ENCODE assay signal across 16 cellular contexts in genomic region chr1:173482683-173483082, GRCh38. TPM values are rescaled to one million over a fixed set of nuclear protein-coding genes. Genes with fewer than 3 reads are reported as not detected.
DNase-seq lines count a peak whose midpoint lies in the region; ATAC-seq, FAIRE-seq and TF ChIP-seq lines count a peak whose summit lies in the region.
"Had no signal": no experiment of that assay in that cellular context is flagged by ENCODE, and none has a peak within 500 bp of the region (broad histone marks: within the 10 kb centered on the region; RNA-seq: fewer than 3 reads in every experiment).

No MANE protein-coding gene starts in this region.

- peaks cover 35% of the 10 kb centered on the region for H3K4me1 Mint-ChIP-seq in activated CD8-positive, alpha-beta T cell treated with anti-CD3 and anti-CD28 coated beads for 36 hours (ENCODE audit: low read depth)
- H3K4me1 Mint-ChIP-seq in activated CD8-positive, alpha-beta T cell treated with anti-CD3 and anti-CD28 coated beads, Interleukin-2, amount 10 ng/mL, durations not matched to agents 7 days and 5 days (ENCODE audit: low read depth) = peaks cover 33% of the 10 kb centered on the region
- peaks cover 40% of the 10 kb centered on the region for H3K4me1 Mint-ChIP-seq in stimulated activated effector memory CD8-positive, alpha-beta T cell treated with anti-CD3 and anti-CD28 coated beads, Interleukin-12 subunit alpha, Interleukin-12 subunit beta, amount 100 ng/mL, for 72 hours

- peak overlapping the region; percentile 12 for H3K27ac Mint-ChIP-seq in activated CD8-positive, alpha-beta T cell treated with anti-CD3 and anti-CD28 coated beads for 36 hours
- no peak overlapping the region for H3K27ac Mint-ChIP-seq in activated CD8-positive, alpha-beta T cell treated with anti-CD3 and anti-CD28 coated beads, Interleukin-2, amount 10 ng/mL, durations not matched to agents 7 days and 5 days
- H3K27ac Mint-ChIP-seq in stimulated activated effector memory CD8-positive, alpha-beta T cell treated with anti-CD3 and anti-CD28 coated beads, Interleukin-12 subunit alpha, Interleukin-12 subunit beta, amount 100 ng/mL, for 72 hours = peak overlapping the region; percentile 35

- H3K27me3 Mint-ChIP-seq in activated CD8-positive, alpha-beta T cell treated with anti-CD3 and anti-CD28 coated beads for 36 hours = no peaks in the 10 kb centered on the region
- no peaks in the 10 kb centered on the region for H3K27me3 Mint-ChIP-seq in activated CD8-positive, alpha-beta T cell treated with anti-CD3 and anti-CD28 coated beads, Interleukin-2, amount 10 ng/mL, durations not matched to agents 7 days and 5 days (ENCODE audit: low read depth)
- H3K27me3 Mint-ChIP-seq: CD8-positive, alpha-beta memory T cell had no signal

- no peak overlapping the region for H3K9ac ChIP-seq in Loucy (ENCODE audit: low read depth, low read length, poor library complexity, severe bottlenecking)
- H3K9ac ChIP-seq: BLaER1, KMS-11 had no signal

- no peaks in the 10 kb centered on the region for H3F3A ChIP-seq in Loucy (ENCODE audit: low read depth)

- H3K79me2 ChIP-seq in Loucy (ENCODE audit: insufficient read depth, low read length) = peaks cover 46% of the 10 kb centered on the region

- no peak for TF ChIP-seq CTCF in activated CD8-positive, alpha-beta T cell treated with anti-CD3 and anti-CD28 coated beads for 36 hours (IDR thresholded peaks at IDR 0.05)
- no peak for TF ChIP-seq CTCF in Loucy (conservative IDR thresholded peaks at IDR 0.05; ENCODE audit: low read length)

- peaks cover 71% of the 10 kb centered on the region for H3K36me3 Mint-ChIP-seq in activated CD8-positive, alpha-beta T cell treated with anti-CD3 and anti-CD28 coated beads for 36 hours (ENCODE audit: low read depth)
- H3K36me3 Mint-ChIP-seq in activated CD8-positive, alpha-beta T cell treated with anti-CD3 and anti-CD28 coated beads, Interleukin-2, amount 10 ng/mL, durations not matched to agents 7 days and 5 days (ENCODE audit: low read depth) = peaks cover 72% of the 10 kb centered on the region
- peaks cover 80% of the 10 kb centered on the region for H3K36me3 Mint-ChIP-seq in stimulated activated effector memory CD8-positive, alpha-beta T cell treated with anti-CD3 and anti-CD28 coated beads, Interleukin-12 subunit alpha, Interleukin-12 subunit beta, amount 100 ng/mL, for 72 hours

- H4K20me1 ChIP-seq in Loucy (ENCODE audit: insufficient read depth, low read length, poor library complexity, severe bottlenecking) = peaks cover 31% of the 10 kb centered on the region

- no peaks in the 10 kb centered on the region for H3K27me3 ChIP-seq in Loucy (ENCODE audit: insufficient read depth, low read length, poor library complexity, severe bottlenecking)
- H3K27me3 ChIP-seq: BLaER1 had no signal

- DNase-seq in activated CD8-positive, alpha-beta T cell treated with anti-CD3 and anti-CD28 coated beads for 36 hours = no peak
- no peak for DNase-seq in activated CD8-positive, alpha-beta T cell treated with anti-CD3 and anti-CD28 coated beads, Interleukin-2, amount 10 ng/mL, durations not matched to agents 7 days and 5 days
- DNase-seq in GM18507 (ENCODE audit: extremely low spot score, insufficient read length, low read depth) = no peak
- no peak for DNase-seq in stimulated activated effector memory CD8-positive, alpha-beta T cell treated with anti-CD3 and anti-CD28 coated beads, Interleukin-12 subunit alpha, Interleukin-12 subunit beta, amount 100 ng/mL, for 72 hours (ENCODE audit: low spot score in 2 of 2)
- DNase-seq: Caco-2; CD8-positive, alpha-beta memory T cell; GF-D8; GOT3; H9 had no signal

- POLR2A ChIA-PET in activated CD8-positive, alpha-beta T cell treated with anti-CD3 and anti-CD28 coated beads for 36 hours (lab: Charles Lee) = no interaction called here
- POLR2A ChIA-PET in activated CD8-positive, alpha-beta T cell treated with anti-CD3 and anti-CD28 coated beads, Interleukin-2, amount 10 ng/mL, durations not matched to agents 7 days and 5 days (lab: Charles Lee) = no interaction called here

- peaks cover 60% of the 10 kb centered on the region for H3K36me3 ChIP-seq in Loucy (ENCODE audit: insufficient read depth, low read length)

- peaks cover 44% of the 10 kb centered on the region for H3K4me1 ChIP-seq in Loucy (ENCODE audit: insufficient read depth, low read length, poor library complexity, severe bottlenecking)

- no peaks in the 10 kb centered on the region for H3K9me2 ChIP-seq in Loucy (replicated peaks; ENCODE audit: low read depth, low read length)

- CTCF ChIA-PET in activated CD8-positive, alpha-beta T cell treated with anti-CD3 and anti-CD28 coated beads for 36 hours (lab: Charles Lee) = no interaction called here
- CTCF ChIA-PET in activated CD8-positive, alpha-beta T cell treated with anti-CD3 and anti-CD28 coated beads, Interleukin-2, amount 10 ng/mL, durations not matched to agents 7 days and 5 days (lab: Charles Lee) = no interaction called here

- no peaks in the 10 kb centered on the region for H3K9me3 Mint-ChIP-seq in activated CD8-positive, alpha-beta T cell treated with anti-CD3 and anti-CD28 coated beads for 36 hours
- no peaks in the 10 kb centered on the region for H3K9me3 Mint-ChIP-seq in activated CD8-positive, alpha-beta T cell treated with anti-CD3 and anti-CD28 coated beads, Interleukin-2, amount 10 ng/mL, durations not matched to agents 7 days and 5 days (ENCODE audit: insufficient read depth)
- no peaks in the 10 kb centered on the region for H3K9me3 Mint-ChIP-seq in stimulated activated effector memory CD8-positive, alpha-beta T cell treated with anti-CD3 and anti-CD28 coated beads, Interleukin-12 subunit alpha, Interleukin-12 subunit beta, amount 100 ng/mL, for 72 hours
- H3K9me3 Mint-ChIP-seq: CD8-positive, alpha-beta memory T cell; H9 had no signal

- H3K4me3 Mint-ChIP-seq in activated CD8-positive, alpha-beta T cell treated with anti-CD3 and anti-CD28 coated beads for 36 hours = no peak overlapping the region
- no peak overlapping the region for H3K4me3 Mint-ChIP-seq in activated CD8-positive, alpha-beta T cell treated with anti-CD3 and anti-CD28 coated beads, Interleukin-2, amount 10 ng/mL, durations not matched to agents 7 days and 5 days
- no peak overlapping the region for H3K4me3 Mint-ChIP-seq in stimulated activated effector memory CD8-positive, alpha-beta T cell treated with anti-CD3 and anti-CD28 coated beads, Interleukin-12 subunit alpha, Interleukin-12 subunit beta, amount 100 ng/mL, for 72 hours
- H3K4me3 Mint-ChIP-seq: H9 had no signal

- peak overlapping the region; percentile 82 for H3K4me2 ChIP-seq in Loucy (ENCODE audit: low read depth, low read length, poor library complexity, severe bottlenecking)
- H3K4me2 ChIP-seq: BLaER1, KMS-11 had no signal

- intact Hi-C loops in activated CD8-positive, alpha-beta T cell treated with anti-CD3 and anti-CD28 coated beads for 36 hours (cut with micrococcal nuclease) = no loop called here

- no peak overlapping the region for H3K4me3 ChIP-seq in Loucy (ENCODE audit: low read length, poor library complexity, severe bottlenecking)
- H3K4me3 ChIP-seq: BLaER1 had no signal

- FAIRE-seq in GM18507 (lab: Jason Lieb, UNC) = peak; percentile 39
- FAIRE-seq: HepG2, HTR-8/SVneo had no signal

- no peaks in the 10 kb centered on the region for H3K9me3 ChIP-seq in Loucy (ENCODE audit: insufficient read depth, low read depth, low read length)
- H3K9me3 ChIP-seq: BLaER1, Caco-2 had no signal

- no peak overlapping the region for H2AFZ ChIP-seq in Loucy (ENCODE audit: low read length)

- ATAC-seq in activated CD8-positive, alpha-beta T cell treated with anti-CD3 and anti-CD28 coated beads for 36 hours = no peak
- ATAC-seq in activated CD8-positive, alpha-beta T cell treated with anti-CD3 and anti-CD28 coated beads, Interleukin-2, amount 10 ng/mL, durations not matched to agents 7 days and 5 days = no peak
- no peak for ATAC-seq in stimulated activated effector memory CD8-positive, alpha-beta T cell treated with anti-CD3 and anti-CD28 coated beads, Interleukin-12 subunit alpha, Interleukin-12 subunit beta, amount 100 ng/mL, for 72 hours
- ATAC-seq in GM21381 (IDR thresholded peaks at IDR 0.05; ENCODE audit: unreplicated experiment) (no peak), HG03097 (IDR thresholded peaks at IDR 0.05; ENCODE audit: low FRiP score, unreplicated experiment) (no peak)
- ATAC-seq: HepG2 had no signal

RNA-seq across cellular contexts. Expression of gene PRDX6, which starts 5.5 kb away (rescaled TPM):
- total RNA-seq in activated CD8-positive, alpha-beta T cell treated with anti-CD3 and anti-CD28 coated beads for 36 hours = 100 to 1,000 TPM; 165 to 169 TPM
- total RNA-seq in activated CD8-positive, alpha-beta T cell treated with anti-CD3 and anti-CD28 coated beads, Interleukin-2, amount 10 ng/mL, durations not matched to agents 7 days and 5 days = 100 to 1,000 TPM; 144 to 155 TPM
